Comparison of ENCODE assay signal across 1 cellular context in the genomic region with DNA sequence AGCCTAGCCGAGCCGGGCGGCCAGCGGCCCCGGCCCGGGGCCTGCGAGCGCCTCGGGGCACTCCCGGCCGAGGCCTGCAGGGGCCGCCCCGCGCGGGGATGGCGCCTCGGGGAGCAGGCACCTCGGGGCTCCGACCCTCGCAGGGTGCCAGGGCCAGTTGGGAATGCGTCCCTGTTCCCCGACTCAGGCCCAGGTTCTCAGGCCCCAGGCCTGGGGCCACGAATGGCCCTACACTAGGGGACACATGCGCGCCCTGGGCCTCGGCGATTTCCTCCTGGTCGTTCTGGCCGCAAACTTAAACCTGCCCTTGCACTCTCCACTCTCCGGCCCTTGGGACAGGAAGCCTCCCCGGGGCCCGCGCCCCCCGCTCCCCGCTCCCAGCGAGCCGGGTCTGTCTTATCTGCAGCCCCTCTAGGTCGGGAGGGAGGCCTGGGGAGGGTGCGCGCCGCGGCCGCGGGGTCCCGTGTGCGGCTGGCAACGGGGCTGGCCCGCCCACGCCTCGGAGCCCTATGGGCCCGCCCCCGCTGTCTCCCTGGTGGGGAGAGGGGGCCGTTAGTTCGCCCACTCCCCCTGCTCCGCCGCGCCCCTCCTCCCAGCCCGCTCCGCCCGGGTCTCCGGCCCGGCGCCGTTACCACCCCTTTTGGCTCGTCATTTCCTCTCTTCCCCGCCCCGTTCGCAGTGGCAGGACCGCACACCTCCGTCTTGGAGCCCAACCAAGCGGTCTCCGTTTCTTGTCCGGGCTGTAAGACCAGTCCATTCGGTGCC.
A peak's percentile ranks its signal among the peaks of the same experiment; 100 is the strongest.
TF ChIP-seq lines count a peak whose summit lies in the region.

No MANE protein-coding gene starts in this region.

TF ChIP-seq in SK-N-SH, 30 proteins besides CTCF, POLR2A, EP300 and RAD21:
- TF ChIP-seq CHD2 (IDR thresholded peaks at IDR 0.05; ENCODE audit: low read length, partially characterized antibody) (peak; percentile 57), FOSL2 (IDR thresholded peaks at IDR 0.05; ENCODE audit: borderline replicate concordance, low read depth) (no peak), NRF1 (IDR thresholded peaks at IDR 0.05; ENCODE audit: low read depth, low read length) (no peak), TAF1 (IDR thresholded peaks at IDR 0.05; ENCODE audit: borderline replicate concordance, low read depth, low read length) (0 out of 2 replicates have a peak, but pooled peaks have one; percentile 44), NFIC (IDR thresholded peaks at IDR 0.05; ENCODE audit: borderline replicate concordance) (no peak), SMC3 (IDR thresholded peaks at IDR 0.05; ENCODE audit: low read depth, low read length) (no peak), RFX5 (IDR thresholded peaks at IDR 0.05; ENCODE audit: low read length) (no peak), MXI1 (IDR thresholded peaks at IDR 0.05; ENCODE audit: low read depth, low read length) (no peak), RXRA (IDR thresholded peaks at IDR 0.05; ENCODE audit: borderline replicate concordance, low read depth) (no peak), MEF2A (IDR thresholded peaks at IDR 0.05; ENCODE audit: borderline replicate concordance, low read depth) (peak; percentile 15; the same call in 1 of the 2 replicates), JUND (IDR thresholded peaks at IDR 0.05) (no peak), ELF1 (IDR thresholded peaks at IDR 0.05) (no peak), TEAD4 (IDR thresholded peaks at IDR 0.05; ENCODE audit: borderline replicate concordance, insufficient read depth) (no peak), EZH2phosphoT487 (IDR thresholded peaks at IDR 0.05; ENCODE audit: borderline replicate concordance, low read depth) (no peak), TCF12 (IDR thresholded peaks at IDR 0.05) (no peak; the same call in 1 of the 2 replicates), GABPA (IDR thresholded peaks at IDR 0.05; ENCODE audit: low read depth) (peak; percentile 57), FOXM1 (IDR thresholded peaks at IDR 0.05; ENCODE audit: low read depth) (no peak), RCOR1 (IDR thresholded peaks at IDR 0.05; ENCODE audit: low read length) (no peak), POLR2AphosphoS5 (IDR thresholded peaks at IDR 0.05; ENCODE audit: low read depth, low read length) (peak; percentile 88), FOXJ3 (CRISPR knock-in tag; IDR thresholded peaks at IDR 0.05) (no peak), YY1 (IDR thresholded peaks at IDR 0.05; ENCODE audit: low read depth) (0 out of 2 replicates have a peak, but pooled peaks have one; percentile 19), SIN3A (IDR thresholded peaks at IDR 0.05; ENCODE audit: borderline replicate concordance, low read depth, low read length) (0 out of 2 replicates have a peak, but pooled peaks have one; percentile 12), GATA2 (CRISPR knock-in tag; IDR thresholded peaks at IDR 0.05) (no peak)
- TF ChIP-seq, protein P1, sequence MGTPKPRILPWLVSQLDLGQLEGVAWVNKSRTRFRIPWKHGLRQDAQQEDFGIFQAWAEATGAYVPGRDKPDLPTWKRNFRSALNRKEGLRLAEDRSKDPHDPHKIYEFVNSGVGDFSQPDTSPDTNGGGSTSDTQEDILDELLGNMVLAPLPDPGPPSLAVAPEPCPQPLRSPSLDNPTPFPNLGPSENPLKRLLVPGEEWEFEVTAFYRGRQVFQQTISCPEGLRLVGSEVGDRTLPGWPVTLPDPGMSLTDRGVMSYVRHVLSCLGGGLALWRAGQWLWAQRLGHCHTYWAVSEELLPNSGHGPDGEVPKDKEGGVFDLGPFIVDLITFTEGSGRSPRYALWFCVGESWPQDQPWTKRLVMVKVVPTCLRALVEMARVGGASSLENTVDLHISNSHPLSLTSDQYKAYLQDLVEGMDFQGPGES (IDR thresholded peaks at IDR 0.05; ENCODE audit: low read depth, low read length) = no peak
- TF ChIP-seq, protein P2, sequence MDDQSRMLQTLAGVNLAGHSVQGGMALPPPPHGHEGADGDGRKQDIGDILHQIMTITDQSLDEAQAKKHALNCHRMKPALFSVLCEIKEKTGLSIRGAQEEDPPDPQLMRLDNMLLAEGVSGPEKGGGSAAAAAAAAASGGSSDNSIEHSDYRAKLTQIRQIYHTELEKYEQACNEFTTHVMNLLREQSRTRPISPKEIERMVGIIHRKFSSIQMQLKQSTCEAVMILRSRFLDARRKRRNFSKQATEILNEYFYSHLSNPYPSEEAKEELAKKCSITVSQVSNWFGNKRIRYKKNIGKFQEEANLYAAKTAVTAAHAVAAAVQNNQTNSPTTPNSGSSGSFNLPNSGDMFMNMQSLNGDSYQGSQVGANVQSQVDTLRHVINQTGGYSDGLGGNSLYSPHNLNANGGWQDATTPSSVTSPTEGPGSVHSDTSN (IDR thresholded peaks at IDR 0.05) = no peak
- TF ChIP-seq, protein P3, sequence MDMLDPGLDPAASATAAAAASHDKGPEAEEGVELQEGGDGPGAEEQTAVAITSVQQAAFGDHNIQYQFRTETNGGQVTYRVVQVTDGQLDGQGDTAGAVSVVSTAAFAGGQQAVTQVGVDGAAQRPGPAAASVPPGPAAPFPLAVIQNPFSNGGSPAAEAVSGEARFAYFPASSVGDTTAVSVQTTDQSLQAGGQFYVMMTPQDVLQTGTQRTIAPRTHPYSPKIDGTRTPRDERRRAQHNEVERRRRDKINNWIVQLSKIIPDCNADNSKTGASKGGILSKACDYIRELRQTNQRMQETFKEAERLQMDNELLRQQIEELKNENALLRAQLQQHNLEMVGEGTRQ (IDR thresholded peaks at IDR 0.05; ENCODE audit: borderline replicate concordance, low read depth, low read length) = no peak
- TF ChIP-seq, protein P4, sequence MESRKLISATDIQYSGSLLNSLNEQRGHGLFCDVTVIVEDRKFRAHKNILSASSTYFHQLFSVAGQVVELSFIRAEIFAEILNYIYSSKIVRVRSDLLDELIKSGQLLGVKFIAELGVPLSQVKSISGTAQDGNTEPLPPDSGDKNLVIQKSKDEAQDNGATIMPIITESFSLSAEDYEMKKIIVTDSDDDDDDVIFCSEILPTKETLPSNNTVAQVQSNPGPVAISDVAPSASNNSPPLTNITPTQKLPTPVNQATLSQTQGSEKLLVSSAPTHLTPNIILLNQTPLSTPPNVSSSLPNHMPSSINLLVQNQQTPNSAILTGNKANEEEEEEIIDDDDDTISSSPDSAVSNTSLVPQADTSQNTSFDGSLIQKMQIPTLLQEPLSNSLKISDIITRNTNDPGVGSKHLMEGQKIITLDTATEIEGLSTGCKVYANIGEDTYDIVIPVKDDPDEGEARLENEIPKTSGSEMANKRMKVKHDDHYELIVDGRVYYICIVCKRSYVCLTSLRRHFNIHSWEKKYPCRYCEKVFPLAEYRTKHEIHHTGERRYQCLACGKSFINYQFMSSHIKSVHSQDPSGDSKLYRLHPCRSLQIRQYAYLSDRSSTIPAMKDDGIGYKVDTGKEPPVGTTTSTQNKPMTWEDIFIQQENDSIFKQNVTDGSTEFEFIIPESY (IDR thresholded peaks at IDR 0.05; ENCODE audit: borderline replicate concordance, low read depth) = no peak
- TF ChIP-seq, protein P5, sequence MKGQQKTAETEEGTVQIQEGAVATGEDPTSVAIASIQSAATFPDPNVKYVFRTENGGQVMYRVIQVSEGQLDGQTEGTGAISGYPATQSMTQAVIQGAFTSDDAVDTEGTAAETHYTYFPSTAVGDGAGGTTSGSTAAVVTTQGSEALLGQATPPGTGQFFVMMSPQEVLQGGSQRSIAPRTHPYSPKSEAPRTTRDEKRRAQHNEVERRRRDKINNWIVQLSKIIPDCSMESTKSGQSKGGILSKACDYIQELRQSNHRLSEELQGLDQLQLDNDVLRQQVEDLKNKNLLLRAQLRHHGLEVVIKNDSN (IDR thresholded peaks at IDR 0.05; ENCODE audit: borderline replicate concordance, low read depth) = no peak
- TF ChIP-seq, protein P6, sequence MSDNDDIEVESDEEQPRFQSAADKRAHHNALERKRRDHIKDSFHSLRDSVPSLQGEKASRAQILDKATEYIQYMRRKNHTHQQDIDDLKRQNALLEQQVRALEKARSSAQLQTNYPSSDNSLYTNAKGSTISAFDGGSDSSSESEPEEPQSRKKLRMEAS (IDR thresholded peaks at IDR 0.05; ENCODE audit: low read depth) = 0 out of 2 replicates have a peak, but pooled peaks have one; percentile 10
- TF ChIP-seq, protein P7, sequence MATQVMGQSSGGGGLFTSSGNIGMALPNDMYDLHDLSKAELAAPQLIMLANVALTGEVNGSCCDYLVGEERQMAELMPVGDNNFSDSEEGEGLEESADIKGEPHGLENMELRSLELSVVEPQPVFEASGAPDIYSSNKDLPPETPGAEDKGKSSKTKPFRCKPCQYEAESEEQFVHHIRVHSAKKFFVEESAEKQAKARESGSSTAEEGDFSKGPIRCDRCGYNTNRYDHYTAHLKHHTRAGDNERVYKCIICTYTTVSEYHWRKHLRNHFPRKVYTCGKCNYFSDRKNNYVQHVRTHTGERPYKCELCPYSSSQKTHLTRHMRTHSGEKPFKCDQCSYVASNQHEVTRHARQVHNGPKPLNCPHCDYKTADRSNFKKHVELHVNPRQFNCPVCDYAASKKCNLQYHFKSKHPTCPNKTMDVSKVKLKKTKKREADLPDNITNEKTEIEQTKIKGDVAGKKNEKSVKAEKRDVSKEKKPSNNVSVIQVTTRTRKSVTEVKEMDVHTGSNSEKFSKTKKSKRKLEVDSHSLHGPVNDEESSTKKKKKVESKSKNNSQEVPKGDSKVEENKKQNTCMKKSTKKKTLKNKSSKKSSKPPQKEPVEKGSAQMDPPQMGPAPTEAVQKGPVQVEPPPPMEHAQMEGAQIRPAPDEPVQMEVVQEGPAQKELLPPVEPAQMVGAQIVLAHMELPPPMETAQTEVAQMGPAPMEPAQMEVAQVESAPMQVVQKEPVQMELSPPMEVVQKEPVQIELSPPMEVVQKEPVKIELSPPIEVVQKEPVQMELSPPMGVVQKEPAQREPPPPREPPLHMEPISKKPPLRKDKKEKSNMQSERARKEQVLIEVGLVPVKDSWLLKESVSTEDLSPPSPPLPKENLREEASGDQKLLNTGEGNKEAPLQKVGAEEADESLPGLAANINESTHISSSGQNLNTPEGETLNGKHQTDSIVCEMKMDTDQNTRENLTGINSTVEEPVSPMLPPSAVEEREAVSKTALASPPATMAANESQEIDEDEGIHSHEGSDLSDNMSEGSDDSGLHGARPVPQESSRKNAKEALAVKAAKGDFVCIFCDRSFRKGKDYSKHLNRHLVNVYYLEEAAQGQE (IDR thresholded peaks at IDR 0.05; ENCODE audit: low read depth, low read length) = no peak
